1 cellular context compared by ENCODE assay signal in the genomic region with DNA sequence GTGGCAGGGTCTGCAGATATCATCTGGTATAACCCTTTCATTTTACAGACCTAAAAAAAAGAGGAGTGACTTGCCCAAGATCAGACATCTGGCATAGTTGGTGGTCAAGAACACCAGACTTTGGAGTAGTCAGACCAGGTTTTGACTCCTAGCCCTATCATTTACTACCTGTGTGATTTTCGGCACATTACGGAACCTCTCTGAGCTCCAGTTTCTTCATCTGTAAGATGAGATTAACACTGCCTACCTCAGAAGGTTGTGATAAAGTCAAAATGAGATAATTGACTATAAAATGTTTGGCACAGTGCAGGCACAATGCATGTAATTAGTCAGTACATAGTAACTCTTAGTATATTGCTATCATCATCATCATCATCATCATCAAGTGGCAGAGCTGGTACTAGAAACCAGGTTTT.
A peak's percentile ranks its signal among the peaks of the same experiment; 100 is the strongest.
TF ChIP-seq lines count a peak whose summit lies in the region.

No MANE protein-coding gene starts in this region.

TF ChIP-seq in K562, 482 proteins besides CTCF, POLR2A, EP300 and RAD21 (continued from another document):
- TF ChIP-seq, protein P1, sequence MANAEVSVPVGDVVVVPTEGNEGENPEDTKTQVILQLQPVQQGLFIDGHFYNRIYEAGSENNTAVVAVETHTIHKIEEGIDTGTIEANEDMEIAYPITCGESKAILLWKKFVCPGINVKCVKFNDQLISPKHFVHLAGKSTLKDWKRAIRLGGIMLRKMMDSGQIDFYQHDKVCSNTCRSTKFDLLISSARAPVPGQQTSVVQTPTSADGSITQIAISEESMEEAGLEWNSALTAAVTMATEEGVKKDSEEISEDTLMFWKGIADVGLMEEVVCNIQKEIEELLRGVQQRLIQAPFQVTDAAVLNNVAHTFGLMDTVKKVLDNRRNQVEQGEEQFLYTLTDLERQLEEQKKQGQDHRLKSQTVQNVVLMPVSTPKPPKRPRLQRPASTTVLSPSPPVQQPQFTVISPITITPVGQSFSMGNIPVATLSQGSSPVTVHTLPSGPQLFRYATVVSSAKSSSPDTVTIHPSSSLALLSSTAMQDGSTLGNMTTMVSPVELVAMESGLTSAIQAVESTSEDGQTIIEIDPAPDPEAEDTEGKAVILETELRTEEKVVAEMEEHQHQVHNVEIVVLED (CRISPR knock-in tag; IDR thresholded peaks at IDR 0.05) = 0 out of 2 replicates have a peak, but pooled peaks have one; percentile 22
- TF ChIP-seq SLC30A9 (CRISPR knock-in tag; IDR thresholded peaks at IDR 0.05) (no peak), CBX3 (IDR thresholded peaks at IDR 0.05; ENCODE audit: borderline replicate concordance in 1 of 2, low read length in 2 of 2) (no peak), ZNF146 (CRISPR knock-in tag; IDR thresholded peaks at IDR 0.05; ENCODE audit: unreplicated experiment) (no peak), FOSL1 (tag; conservative IDR thresholded peaks at IDR 0.05) (0 out of 2 replicates have a peak, but pooled peaks have one; percentile 1), MYBL2 (IDR thresholded peaks at IDR 0.05; ENCODE audit: low read depth) (no peak), MYBL2 (CRISPR knock-in tag; IDR thresholded peaks at IDR 0.05; ENCODE audit: borderline replicate concordance) (no peak), HDAC8 (tag; IDR thresholded peaks at IDR 0.05) (no peak), KDM1A (IDR thresholded peaks at IDR 0.05) (peak; percentile 66 to 71; a peak in 3 of 4 replicates), RCOR1 (IDR thresholded peaks at IDR 0.05; ENCODE audit: borderline replicate concordance in 1 of 2, low read depth in 2 of 2, low read length in 2 of 2) (0 out of 4 replicates have a peak, but pooled peaks of 1 of the 2 experiments have one; percentile 21), NONO (IDR thresholded peaks at IDR 0.05; ENCODE audit: low read depth in 2 of 2, low read length in 1 of 2) (no peak), NR2C2 (CRISPR knock-in tag; IDR thresholded peaks at IDR 0.05) (peak; percentile 59; the same call in 1 of the 2 replicates), NR2C2 (tag; IDR thresholded peaks at IDR 0.05) (no peak), ZNF696 (CRISPR knock-in tag; conservative IDR thresholded peaks at IDR 0.05) (no peak), ZNF12 (CRISPR knock-in tag; IDR thresholded peaks at IDR 0.05) (no peak), SUPT5H (IDR thresholded peaks at IDR 0.05) (no peak), ZNF274 (IDR thresholded peaks at IDR 0.05; ENCODE audit: borderline replicate concordance, low read depth, low read length) (no peak), HLTF (IDR thresholded peaks at IDR 0.05) (no peak), MYC (IDR thresholded peaks at IDR 0.05; ENCODE audit: low read depth, low read length) (no peak), MYC (CRISPR knock-in tag; IDR thresholded peaks at IDR 0.05; ENCODE audit: borderline replicate concordance, low read depth) (no peak), RBM25 (IDR thresholded peaks at IDR 0.05; ENCODE audit: low read depth, low read length, severe bottlenecking) (peak; percentile 81), KLF10 (CRISPR knock-in tag; IDR thresholded peaks at IDR 0.05) (no peak), MAFG (tag; conservative IDR thresholded peaks at IDR 0.05) (no peak), SREBF1 (IDR thresholded peaks at IDR 0.05; ENCODE audit: borderline replicate concordance, low read depth, low read length) (no peak), ZNF707 (CRISPR knock-in tag; conservative IDR thresholded peaks at IDR 0.05) (no peak), SMAD2 (IDR thresholded peaks at IDR 0.05; ENCODE audit: low read depth, low read length) (no peak), POLR2B (IDR thresholded peaks at IDR 0.05; ENCODE audit: low read depth, partially characterized antibody) (no peak), ZC3H8 (IDR thresholded peaks at IDR 0.05) (no peak), NUFIP1 (IDR thresholded peaks at IDR 0.05; ENCODE audit: partially characterized antibody) (no peak)
- TF ChIP-seq, protein P2, sequence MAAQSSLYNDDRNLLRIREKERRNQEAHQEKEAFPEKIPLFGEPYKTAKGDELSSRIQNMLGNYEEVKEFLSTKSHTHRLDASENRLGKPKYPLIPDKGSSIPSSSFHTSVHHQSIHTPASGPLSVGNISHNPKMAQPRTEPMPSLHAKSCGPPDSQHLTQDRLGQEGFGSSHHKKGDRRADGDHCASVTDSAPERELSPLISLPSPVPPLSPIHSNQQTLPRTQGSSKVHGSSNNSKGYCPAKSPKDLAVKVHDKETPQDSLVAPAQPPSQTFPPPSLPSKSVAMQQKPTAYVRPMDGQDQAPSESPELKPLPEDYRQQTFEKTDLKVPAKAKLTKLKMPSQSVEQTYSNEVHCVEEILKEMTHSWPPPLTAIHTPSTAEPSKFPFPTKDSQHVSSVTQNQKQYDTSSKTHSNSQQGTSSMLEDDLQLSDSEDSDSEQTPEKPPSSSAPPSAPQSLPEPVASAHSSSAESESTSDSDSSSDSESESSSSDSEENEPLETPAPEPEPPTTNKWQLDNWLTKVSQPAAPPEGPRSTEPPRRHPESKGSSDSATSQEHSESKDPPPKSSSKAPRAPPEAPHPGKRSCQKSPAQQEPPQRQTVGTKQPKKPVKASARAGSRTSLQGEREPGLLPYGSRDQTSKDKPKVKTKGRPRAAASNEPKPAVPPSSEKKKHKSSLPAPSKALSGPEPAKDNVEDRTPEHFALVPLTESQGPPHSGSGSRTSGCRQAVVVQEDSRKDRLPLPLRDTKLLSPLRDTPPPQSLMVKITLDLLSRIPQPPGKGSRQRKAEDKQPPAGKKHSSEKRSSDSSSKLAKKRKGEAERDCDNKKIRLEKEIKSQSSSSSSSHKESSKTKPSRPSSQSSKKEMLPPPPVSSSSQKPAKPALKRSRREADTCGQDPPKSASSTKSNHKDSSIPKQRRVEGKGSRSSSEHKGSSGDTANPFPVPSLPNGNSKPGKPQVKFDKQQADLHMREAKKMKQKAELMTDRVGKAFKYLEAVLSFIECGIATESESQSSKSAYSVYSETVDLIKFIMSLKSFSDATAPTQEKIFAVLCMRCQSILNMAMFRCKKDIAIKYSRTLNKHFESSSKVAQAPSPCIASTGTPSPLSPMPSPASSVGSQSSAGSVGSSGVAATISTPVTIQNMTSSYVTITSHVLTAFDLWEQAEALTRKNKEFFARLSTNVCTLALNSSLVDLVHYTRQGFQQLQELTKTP (IDR thresholded peaks at IDR 0.05; ENCODE audit: low read depth in 1 of 2, partially characterized antibody in 2 of 2) = no peak
- TF ChIP-seq, protein P3, sequence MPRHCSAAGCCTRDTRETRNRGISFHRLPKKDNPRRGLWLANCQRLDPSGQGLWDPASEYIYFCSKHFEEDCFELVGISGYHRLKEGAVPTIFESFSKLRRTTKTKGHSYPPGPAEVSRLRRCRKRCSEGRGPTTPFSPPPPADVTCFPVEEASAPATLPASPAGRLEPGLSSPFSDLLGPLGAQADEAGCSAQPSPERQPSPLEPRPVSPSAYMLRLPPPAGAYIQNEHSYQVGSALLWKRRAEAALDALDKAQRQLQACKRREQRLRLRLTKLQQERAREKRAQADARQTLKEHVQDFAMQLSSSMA (CRISPR knock-in tag; IDR thresholded peaks at IDR 0.05) = no peak
- TF ChIP-seq, protein P4, sequence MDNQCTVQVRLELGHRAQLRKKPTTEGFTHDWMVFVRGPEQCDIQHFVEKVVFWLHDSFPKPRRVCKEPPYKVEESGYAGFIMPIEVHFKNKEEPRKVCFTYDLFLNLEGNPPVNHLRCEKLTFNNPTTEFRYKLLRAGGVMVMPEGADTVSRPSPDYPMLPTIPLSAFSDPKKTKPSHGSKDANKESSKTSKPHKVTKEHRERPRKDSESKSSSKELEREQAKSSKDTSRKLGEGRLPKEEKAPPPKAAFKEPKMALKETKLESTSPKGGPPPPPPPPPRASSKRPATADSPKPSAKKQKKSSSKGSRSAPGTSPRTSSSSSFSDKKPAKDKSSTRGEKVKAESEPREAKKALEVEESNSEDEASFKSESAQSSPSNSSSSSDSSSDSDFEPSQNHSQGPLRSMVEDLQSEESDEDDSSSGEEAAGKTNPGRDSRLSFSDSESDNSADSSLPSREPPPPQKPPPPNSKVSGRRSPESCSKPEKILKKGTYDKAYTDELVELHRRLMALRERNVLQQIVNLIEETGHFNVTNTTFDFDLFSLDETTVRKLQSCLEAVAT (IDR thresholded peaks at IDR 0.05) = no peak
- TF ChIP-seq, protein P5, sequence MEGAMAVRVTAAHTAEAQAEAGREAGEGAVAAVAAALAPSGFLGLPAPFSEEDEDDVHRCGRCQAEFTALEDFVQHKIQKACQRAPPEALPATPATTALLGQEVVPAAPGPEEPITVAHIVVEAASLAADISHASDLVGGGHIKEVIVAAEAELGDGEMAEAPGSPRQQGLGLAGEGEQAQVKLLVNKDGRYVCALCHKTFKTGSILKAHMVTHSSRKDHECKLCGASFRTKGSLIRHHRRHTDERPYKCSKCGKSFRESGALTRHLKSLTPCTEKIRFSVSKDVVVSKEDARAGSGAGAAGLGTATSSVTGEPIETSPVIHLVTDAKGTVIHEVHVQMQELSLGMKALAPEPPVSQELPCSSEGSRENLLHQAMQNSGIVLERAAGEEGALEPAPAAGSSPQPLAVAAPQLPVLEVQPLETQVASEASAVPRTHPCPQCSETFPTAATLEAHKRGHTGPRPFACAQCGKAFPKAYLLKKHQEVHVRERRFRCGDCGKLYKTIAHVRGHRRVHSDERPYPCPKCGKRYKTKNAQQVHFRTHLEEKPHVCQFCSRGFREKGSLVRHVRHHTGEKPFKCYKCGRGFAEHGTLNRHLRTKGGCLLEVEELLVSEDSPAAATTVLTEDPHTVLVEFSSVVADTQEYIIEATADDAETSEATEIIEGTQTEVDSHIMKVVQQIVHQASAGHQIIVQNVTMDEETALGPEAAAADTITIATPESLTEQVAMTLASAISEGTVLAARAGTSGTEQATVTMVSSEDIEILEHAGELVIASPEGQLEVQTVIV (CRISPR knock-in tag; IDR thresholded peaks at IDR 0.05; ENCODE audit: borderline replicate concordance) = no peak
- TF ChIP-seq, protein P6, sequence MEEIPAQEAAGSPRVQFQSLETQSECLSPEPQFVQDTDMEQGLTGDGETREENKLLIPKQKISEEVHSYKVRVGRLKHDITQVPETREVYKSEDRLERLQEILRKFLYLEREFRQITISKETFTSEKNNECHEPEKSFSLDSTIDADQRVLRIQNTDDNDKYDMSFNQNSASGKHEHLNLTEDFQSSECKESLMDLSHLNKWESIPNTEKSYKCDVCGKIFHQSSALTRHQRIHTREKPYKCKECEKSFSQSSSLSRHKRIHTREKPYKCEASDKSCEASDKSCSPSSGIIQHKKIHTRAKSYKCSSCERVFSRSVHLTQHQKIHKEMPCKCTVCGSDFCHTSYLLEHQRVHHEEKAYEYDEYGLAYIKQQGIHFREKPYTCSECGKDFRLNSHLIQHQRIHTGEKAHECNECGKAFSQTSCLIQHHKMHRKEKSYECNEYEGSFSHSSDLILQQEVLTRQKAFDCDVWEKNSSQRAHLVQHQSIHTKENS (CRISPR knock-in tag; IDR thresholded peaks at IDR 0.05) = no peak
- TF ChIP-seq, protein P7, sequence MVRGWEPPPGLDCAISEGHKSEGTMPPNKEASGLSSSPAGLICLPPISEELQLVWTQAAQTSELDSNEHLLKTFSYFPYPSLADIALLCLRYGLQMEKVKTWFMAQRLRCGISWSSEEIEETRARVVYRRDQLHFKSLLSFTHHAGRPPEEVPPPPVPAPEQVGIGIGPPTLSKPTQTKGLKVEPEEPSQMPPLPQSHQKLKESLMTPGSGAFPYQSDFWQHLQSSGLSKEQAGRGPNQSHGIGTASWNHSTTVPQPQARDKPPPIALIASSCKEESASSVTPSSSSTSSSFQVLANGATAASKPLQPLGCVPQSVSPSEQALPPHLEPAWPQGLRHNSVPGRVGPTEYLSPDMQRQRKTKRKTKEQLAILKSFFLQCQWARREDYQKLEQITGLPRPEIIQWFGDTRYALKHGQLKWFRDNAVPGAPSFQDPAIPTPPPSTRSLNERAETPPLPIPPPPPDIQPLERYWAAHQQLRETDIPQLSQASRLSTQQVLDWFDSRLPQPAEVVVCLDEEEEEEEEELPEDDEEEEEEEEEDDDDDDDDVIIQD (CRISPR knock-in tag; IDR thresholded peaks at IDR 0.05) = 0 out of 2 replicates have a peak, but pooled peaks have one; percentile 30
- TF ChIP-seq, protein P8, sequence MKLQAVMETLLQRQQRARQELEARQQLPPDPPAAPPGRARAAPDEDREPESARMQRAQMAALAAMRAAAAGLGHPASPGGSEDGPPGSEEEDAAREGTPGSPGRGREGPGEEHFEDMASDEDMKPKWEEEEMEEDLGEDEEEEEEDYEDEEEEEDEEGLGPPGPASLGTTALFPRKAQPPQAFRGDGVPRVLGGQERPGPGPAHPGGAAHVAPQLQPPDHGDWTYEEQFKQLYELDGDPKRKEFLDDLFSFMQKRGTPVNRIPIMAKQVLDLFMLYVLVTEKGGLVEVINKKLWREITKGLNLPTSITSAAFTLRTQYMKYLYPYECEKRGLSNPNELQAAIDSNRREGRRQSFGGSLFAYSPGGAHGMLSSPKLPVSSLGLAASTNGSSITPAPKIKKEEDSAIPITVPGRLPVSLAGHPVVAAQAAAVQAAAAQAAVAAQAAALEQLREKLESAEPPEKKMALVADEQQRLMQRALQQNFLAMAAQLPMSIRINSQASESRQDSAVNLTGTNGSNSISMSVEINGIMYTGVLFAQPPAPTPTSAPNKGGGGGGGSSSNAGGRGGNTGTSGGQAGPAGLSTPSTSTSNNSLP (IDR thresholded peaks at IDR 0.05; ENCODE audit: borderline replicate concordance, low read depth, low read length) = peak; percentile 40; the same call in 1 of the 2 replicates
